ENCODE assay signal across 28 cellular contexts in genomic region chr4:183229397-183229796, GRCh38.
A peak's percentile ranks its signal among the peaks of the same experiment; 100 is the strongest.
DNase-seq lines count a peak whose midpoint lies in the region; ATAC-seq and TF ChIP-seq lines count a peak whose summit lies in the region.
"Had no signal": no experiment of that assay in that cellular context is flagged by ENCODE, and none has a peak within 500 bp of the region (broad histone marks: within the 10 kb centered on the region; RNA-seq: fewer than 3 reads in every experiment).

No MANE protein-coding gene starts in this region.

- H3K4me3 ChIP-seq in fibroblast of mammary gland (ENCODE audit: control insufficient read depth, low read depth, low read length) = no peak overlapping the region
- H3K4me3 ChIP-seq: body of pancreas, K562, MG63, tibial nerve had no signal

- no peaks in the 10 kb centered on the region for H3K27me3 Mint-ChIP-seq in activated T-cell treated with anti-CD3 and anti-CD28 coated beads, Interleukin-2, amount 50 U/mL, for 24 hours

- H3K4me3 Mint-ChIP-seq in activated T-cell treated with anti-CD3 and anti-CD28 coated beads, Interleukin-2, amount 50 U/mL, for 24 hours = no peak overlapping the region
- H3K4me3 Mint-ChIP-seq: activated CD4-positive, alpha-beta T cell treated with anti-CD3 and anti-CD28 coated beads for 36 hours; neural crest cell; T-helper 2 cell treated with Interferon-gamma antibody and Interleukin-4, amounts not matched to agents 5 μg/mL and 100 μg/mL, for 36 hours had no signal

- POLR2A ChIA-PET in HEK293T (lab: Yijun Ruan, JAX) = interaction anchor here (0.6 kb wide), 1 partner anchor 1834 kb away, joined by 3 read pairs; no protein-coding TSS in a partner anchor

- H3K36me3 Mint-ChIP-seq in activated T-cell treated with anti-CD3 and anti-CD28 coated beads, Interleukin-2, amount 50 U/mL, for 24 hours (ENCODE audit: low read depth) = no peaks in the 10 kb centered on the region

- CTCF ChIA-PET in HEK293T (lab: Yijun Ruan, JAX) = interaction anchor here (1.5 kb wide), 1 partner anchor 32 kb away, joined by 4 read pairs; no protein-coding TSS in a partner anchor

- H3K9me3 Mint-ChIP-seq in activated T-cell treated with anti-CD3 and anti-CD28 coated beads, Interleukin-2, amount 50 U/mL, for 24 hours = no peaks in the 10 kb centered on the region
- H3K9me3 Mint-ChIP-seq: neural crest cell; T-helper 2 cell treated with Interferon-gamma antibody and Interleukin-4, amounts not matched to agents 5 μg/mL and 100 μg/mL, for 36 hours had no signal

- ATAC-seq in GM21737 (IDR thresholded peaks at IDR 0.05; ENCODE audit: unreplicated experiment) = no peak
- ATAC-seq: activated CD4-positive, alpha-beta T cell treated with anti-CD3 and anti-CD28 coated beads for 36 hours; body of pancreas; K562; left lobe of liver; right cardiac atrium had no signal

- no peak overlapping the region for H3K27ac Mint-ChIP-seq in activated T-cell treated with anti-CD3 and anti-CD28 coated beads, Interleukin-2, amount 50 U/mL, for 24 hours
- H3K27ac Mint-ChIP-seq: activated CD4-positive, alpha-beta T cell treated with anti-CD3 and anti-CD28 coated beads for 36 hours; T-helper 2 cell treated with Interferon-gamma antibody and Interleukin-4, amounts not matched to agents 5 μg/mL and 100 μg/mL, for 36 hours had no signal

- no peak for TF ChIP-seq CTCF in fibroblast of mammary gland (conservative IDR thresholded peaks at IDR 0.05; ENCODE audit: control insufficient read depth, insufficient read depth, low read depth, low read length)

- no peaks in the 10 kb centered on the region for H3K4me1 Mint-ChIP-seq in activated T-cell treated with anti-CD3 and anti-CD28 coated beads, Interleukin-2, amount 50 U/mL, for 24 hours (ENCODE audit: low read depth)
- H3K4me1 Mint-ChIP-seq: activated CD4-positive, alpha-beta T cell treated with anti-CD3 and anti-CD28 coated beads for 36 hours; neural crest cell had no signal

- DNase-seq in EH (ENCODE audit: low read depth) (peak; percentile 41), HEK293T (ENCODE audit: extremely low spot score) (no peak), RPMI7951 (ENCODE audit: low read depth) (peak; percentile 14), fibroblast of mammary gland (ENCODE audit: low read depth) (peak; percentile 16), NCI-H2107 treated with DMSO at 0.1 percent for 48 hours (lab: John Stamatoyannopoulos, UW; ENCODE audit: unreplicated experiment) (no peak)
- DNase-seq in activated T-cell treated with anti-CD3 and anti-CD28 coated beads, Interleukin-2, amount 50 U/mL, for 24 hours = no peak
- DNase-seq: ACHN; activated CD4-positive, alpha-beta T cell treated with anti-CD3 and anti-CD28 coated beads for 36 hours; activated gamma-delta T cell; body of pancreas; foreskin melanocyte; GF-D8; H7; hippocampal formation; mesenchymal stem cell; MG63; NCI-H1417 treated with DMSO at 0.1 percent for 48 hours; NCI-H2107; NCI-H526 treated with DMSO at 0.1 percent for 48 hours; posterior cingulate gyrus; right cardiac atrium; stimulated activated CD4-positive, alpha-beta T cell treated with anti-CD3 and anti-CD28 coated beads, Interleukin-2, amount 100 ng/mL, for 24 hours had no signal

TF ChIP-seq in HEK293T, 16 proteins besides CTCF, POLR2A, EP300 and RAD21:
- TF ChIP-seq SUZ12 (IDR thresholded peaks at IDR 0.05) (no peak), HDGF (IDR thresholded peaks at IDR 0.05; ENCODE audit: borderline replicate concordance) (no peak)
- TF ChIP-seq, protein P1, sequence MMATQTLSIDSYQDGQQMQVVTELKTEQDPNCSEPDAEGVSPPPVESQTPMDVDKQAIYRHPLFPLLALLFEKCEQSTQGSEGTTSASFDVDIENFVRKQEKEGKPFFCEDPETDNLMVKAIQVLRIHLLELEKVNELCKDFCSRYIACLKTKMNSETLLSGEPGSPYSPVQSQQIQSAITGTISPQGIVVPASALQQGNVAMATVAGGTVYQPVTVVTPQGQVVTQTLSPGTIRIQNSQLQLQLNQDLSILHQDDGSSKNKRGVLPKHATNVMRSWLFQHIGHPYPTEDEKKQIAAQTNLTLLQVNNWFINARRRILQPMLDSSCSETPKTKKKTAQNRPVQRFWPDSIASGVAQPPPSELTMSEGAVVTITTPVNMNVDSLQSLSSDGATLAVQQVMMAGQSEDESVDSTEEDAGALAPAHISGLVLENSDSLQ (IDR thresholded peaks at IDR 0.05) = peak; percentile 26; the same call in 1 of the 2 replicates

Comparison
In these comparisons a context has a peak if more than half of its experiments do, and no peak if none do; other contexts are left out.
1. DNase-seq: peak in EH (single experiment), RPMI7951 (single experiment) and fibroblast of mammary gland (single experiment); none in HEK293T (single experiment), NCI-H2107 treated with DMSO at 0.1 percent for 48 hours (single experiment) and activated T-cell treated with anti-CD3 and anti-CD28 coated beads, Interleukin-2, amount 50 U/mL, for 24 hours (single experiment).